1 cellular context compared by ENCODE assay signal in the genomic region with DNA sequence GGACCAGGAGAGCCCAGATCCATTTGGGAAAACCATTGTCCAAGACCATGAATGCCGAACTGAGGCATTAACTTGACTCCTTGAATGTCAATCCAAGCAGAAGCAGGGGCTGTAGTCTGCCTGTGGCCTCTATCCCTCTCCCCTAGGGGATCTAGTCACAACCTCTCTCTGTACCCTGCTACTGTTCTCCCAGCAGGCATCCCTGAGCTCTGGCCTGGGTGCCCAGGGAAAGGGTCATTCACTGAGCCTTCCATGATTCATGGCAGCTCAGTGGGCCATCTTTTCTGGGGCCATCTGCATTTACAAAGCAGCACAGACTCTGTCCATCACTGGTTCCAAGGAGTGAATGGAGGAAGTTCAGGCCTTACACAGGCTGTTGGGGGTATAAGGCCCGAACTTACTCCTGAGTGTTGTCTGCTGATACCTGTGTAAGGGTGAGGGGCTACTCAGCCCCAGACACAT.
TF ChIP-seq lines count a peak whose summit lies in the region.

No MANE protein-coding gene starts in this region.

TF ChIP-seq in HepG2, 621 proteins besides CTCF, POLR2A, EP300 and RAD21 (continued from another document):
- TF ChIP-seq, protein P1, sequence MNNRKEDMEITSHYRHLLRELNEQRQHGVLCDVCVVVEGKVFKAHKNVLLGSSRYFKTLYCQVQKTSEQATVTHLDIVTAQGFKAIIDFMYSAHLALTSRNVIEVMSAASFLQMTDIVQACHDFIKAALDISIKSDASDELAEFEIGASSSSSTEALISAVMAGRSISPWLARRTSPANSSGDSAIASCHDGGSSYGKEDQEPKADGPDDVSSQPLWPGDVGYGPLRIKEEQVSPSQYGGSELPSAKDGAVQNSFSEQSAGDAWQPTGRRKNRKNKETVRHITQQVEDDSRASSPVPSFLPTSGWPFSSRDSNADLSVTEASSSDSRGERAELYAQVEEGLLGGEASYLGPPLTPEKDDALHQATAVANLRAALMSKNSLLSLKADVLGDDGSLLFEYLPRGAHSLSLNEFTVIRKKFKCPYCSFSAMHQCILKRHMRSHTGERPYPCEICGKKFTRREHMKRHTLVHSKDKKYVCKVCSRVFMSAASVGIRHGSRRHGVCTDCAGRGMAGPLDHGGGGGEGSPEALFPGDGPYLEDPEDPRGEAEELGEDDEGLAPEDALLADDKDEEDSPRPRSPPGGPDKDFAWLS (CRISPR knock-in tag; IDR thresholded peaks at IDR 0.05; ENCODE audit: borderline replicate concordance), result 0 out of 2 replicates have a peak, but pooled peaks have one; percentile 29
- no peak for TF ChIP-seq ZNF251 (CRISPR knock-in tag; IDR thresholded peaks at IDR 0.05)
- TF ChIP-seq, protein P2, sequence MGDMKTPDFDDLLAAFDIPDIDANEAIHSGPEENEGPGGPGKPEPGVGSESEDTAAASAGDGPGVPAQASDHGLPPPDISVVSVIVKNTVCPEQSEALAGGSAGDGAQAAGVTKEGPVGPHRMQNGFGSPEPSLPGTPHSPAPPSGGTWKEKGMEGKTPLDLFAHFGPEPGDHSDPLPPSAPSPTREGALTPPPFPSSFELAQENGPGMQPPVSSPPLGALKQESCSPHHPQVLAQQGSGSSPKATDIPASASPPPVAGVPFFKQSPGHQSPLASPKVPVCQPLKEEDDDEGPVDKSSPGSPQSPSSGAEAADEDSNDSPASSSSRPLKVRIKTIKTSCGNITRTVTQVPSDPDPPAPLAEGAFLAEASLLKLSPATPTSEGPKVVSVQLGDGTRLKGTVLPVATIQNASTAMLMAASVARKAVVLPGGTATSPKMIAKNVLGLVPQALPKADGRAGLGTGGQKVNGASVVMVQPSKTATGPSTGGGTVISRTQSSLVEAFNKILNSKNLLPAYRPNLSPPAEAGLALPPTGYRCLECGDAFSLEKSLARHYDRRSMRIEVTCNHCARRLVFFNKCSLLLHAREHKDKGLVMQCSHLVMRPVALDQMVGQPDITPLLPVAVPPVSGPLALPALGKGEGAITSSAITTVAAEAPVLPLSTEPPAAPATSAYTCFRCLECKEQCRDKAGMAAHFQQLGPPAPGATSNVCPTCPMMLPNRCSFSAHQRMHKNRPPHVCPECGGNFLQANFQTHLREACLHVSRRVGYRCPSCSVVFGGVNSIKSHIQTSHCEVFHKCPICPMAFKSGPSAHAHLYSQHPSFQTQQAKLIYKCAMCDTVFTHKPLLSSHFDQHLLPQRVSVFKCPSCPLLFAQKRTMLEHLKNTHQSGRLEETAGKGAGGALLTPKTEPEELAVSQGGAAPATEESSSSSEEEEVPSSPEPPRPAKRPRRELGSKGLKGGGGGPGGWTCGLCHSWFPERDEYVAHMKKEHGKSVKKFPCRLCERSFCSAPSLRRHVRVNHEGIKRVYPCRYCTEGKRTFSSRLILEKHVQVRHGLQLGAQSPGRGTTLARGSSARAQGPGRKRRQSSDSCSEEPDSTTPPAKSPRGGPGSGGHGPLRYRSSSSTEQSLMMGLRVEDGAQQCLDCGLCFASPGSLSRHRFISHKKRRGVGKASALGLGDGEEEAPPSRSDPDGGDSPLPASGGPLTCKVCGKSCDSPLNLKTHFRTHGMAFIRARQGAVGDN (CRISPR knock-in tag; IDR thresholded peaks at IDR 0.05), result no peak
- TF ChIP-seq, protein P3, sequence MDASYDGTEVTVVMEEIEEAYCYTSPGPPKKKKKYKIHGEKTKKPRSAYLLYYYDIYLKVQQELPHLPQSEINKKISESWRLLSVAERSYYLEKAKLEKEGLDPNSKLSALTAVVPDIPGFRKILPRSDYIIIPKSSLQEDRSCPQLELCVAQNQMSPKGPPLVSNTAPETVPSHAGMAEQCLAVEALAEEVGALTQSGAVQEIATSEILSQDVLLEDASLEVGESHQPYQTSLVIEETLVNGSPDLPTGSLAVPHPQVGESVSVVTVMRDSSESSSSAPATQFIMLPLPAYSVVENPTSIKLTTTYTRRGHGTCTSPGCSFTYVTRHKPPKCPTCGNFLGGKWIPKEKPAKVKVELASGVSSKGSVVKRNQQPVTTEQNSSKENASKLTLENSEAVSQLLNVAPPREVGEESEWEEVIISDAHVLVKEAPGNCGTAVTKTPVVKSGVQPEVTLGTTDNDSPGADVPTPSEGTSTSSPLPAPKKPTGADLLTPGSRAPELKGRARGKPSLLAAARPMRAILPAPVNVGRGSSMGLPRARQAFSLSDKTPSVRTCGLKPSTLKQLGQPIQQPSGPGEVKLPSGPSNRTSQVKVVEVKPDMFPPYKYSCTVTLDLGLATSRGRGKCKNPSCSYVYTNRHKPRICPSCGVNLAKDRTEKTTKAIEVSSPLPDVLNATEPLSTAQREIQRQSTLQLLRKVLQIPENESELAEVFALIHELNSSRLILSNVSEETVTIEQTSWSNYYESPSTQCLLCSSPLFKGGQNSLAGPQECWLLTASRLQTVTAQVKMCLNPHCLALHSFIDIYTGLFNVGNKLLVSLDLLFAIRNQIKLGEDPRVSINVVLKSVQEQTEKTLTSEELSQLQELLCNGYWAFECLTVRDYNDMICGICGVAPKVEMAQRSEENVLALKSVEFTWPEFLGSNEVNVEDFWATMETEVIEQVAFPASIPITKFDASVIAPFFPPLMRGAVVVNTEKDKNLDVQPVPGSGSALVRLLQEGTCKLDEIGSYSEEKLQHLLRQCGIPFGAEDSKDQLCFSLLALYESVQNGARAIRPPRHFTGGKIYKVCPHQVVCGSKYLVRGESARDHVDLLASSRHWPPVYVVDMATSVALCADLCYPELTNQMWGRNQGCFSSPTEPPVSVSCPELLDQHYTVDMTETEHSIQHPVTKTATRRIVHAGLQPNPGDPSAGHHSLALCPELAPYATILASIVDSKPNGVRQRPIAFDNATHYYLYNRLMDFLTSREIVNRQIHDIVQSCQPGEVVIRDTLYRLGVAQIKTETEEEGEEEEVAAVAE (CRISPR knock-in tag; IDR thresholded peaks at IDR 0.05; ENCODE audit: borderline replicate concordance), result no peak
- TF ChIP-seq ATF1 (CRISPR knock-in tag; IDR thresholded peaks at IDR 0.05), result no peak
- TF ChIP-seq ZNF556 (CRISPR knock-in tag; IDR thresholded peaks at IDR 0.05; ENCODE audit: borderline replicate concordance), result 0 out of 2 replicates have a peak, but pooled peaks have one; percentile 29
- no peak for TF ChIP-seq ZNF598 (CRISPR knock-in tag; IDR thresholded peaks at IDR 0.05; ENCODE audit: borderline replicate concordance)
